20 cellular contexts compared by ENCODE assay signal in the genomic region with DNA sequence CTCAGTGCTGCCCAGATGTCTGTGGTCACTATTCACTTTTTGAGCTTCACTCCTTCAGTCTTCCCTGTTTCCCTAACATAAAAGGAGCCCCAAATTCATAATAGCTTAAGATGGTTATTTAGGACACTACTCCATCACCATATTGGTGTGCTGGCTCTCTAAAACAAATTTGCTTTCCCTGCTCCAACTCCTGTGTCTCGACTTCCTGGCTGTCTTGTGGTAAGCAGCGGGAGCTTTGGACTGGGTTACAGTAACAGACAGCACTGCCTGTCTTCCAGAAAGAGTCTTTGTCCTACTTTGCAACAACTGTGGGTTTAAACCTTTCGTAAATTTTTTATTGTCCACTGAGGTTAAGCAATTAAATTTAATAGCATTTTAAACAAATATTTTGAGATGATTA.
DNase-seq lines count a peak whose midpoint lies in the region; ATAC-seq, FAIRE-seq and TF ChIP-seq lines count a peak whose summit lies in the region.
"Had no signal": no experiment of that assay in that cellular context is flagged by ENCODE, and none has a peak within 500 bp of the region (broad histone marks: within the 10 kb centered on the region; RNA-seq: fewer than 3 reads in every experiment).

No MANE protein-coding gene starts in this region.

- no peak overlapping the region for H2AFZ ChIP-seq in astrocyte (ENCODE audit: low read depth, low read length)
- H2AFZ ChIP-seq in neural progenitor cell (replicated peaks): peak overlapping the region; percentile 73

- H3K9ac ChIP-seq in astrocyte (ENCODE audit: low read length) (no peak overlapping the region), neural progenitor cell (no peak overlapping the region)

- H3K36me3 ChIP-seq in astrocyte (ENCODE audit: insufficient read depth, low read length) (no peaks in the 10 kb centered on the region), neural progenitor cell (no peaks in the 10 kb centered on the region), esophagus squamous epithelium (no peaks in the 10 kb centered on the region)

- H3K9me3 Mint-ChIP-seq in astrocyte (ENCODE audit: unreplicated experiment): peaks cover 2% of the 10 kb centered on the region
- peaks cover 9% of the 10 kb centered on the region for H3K9me3 Mint-ChIP-seq in neural progenitor cell
- H3K9me3 Mint-ChIP-seq in activated T-cell treated with anti-CD3 and anti-CD28 coated beads, Interleukin-2, amount 50 U/mL, for 72 hours: peaks cover 10 to 14% of the 10 kb centered on the region in 2 donors

- H3K36me3 Mint-ChIP-seq in astrocyte (ENCODE audit: low read depth, unreplicated experiment) (no peaks in the 10 kb centered on the region), neural progenitor cell (peaks cover 3% of the 10 kb centered on the region)
- peaks cover 0 to 2% of the 10 kb centered on the region in 2 donors for H3K36me3 Mint-ChIP-seq in activated T-cell treated with anti-CD3 and anti-CD28 coated beads, Interleukin-2, amount 50 U/mL, for 72 hours (ENCODE audit: insufficient read depth in 2 of 2)
- H3K36me3 Mint-ChIP-seq: CD14-positive monocyte had no signal

- H3K4me3 ChIP-seq in astrocyte (ENCODE audit: insufficient read depth, low read depth, low read length) (no peak overlapping the region), neural progenitor cell (no peak overlapping the region), esophagus squamous epithelium (no peak overlapping the region)
- H3K4me3 ChIP-seq: A549, SK-N-MC had no signal

- no peaks in the 10 kb centered on the region for H4K20me1 ChIP-seq in astrocyte (ENCODE audit: insufficient read depth, low read length)
- H4K20me1 ChIP-seq in neural progenitor cell (ENCODE audit: low read depth): no peaks in the 10 kb centered on the region

- TF ChIP-seq CTCF in astrocyte (IDR thresholded peaks at IDR 0.05; ENCODE audit: insufficient read depth, low read depth, low read length): no peak
- no peak for TF ChIP-seq CTCF in neural progenitor cell (IDR thresholded peaks at IDR 0.05)
- TF ChIP-seq CTCF in esophagus squamous epithelium (IDR thresholded peaks at IDR 0.05): no peak

- in situ Hi-C loops in G401 (cut with HindIII; ENCODE audit: low sequenced_read_pairs): no loop called here

- H3K4me3 Mint-ChIP-seq in astrocyte (ENCODE audit: unreplicated experiment) (no peak overlapping the region), neural progenitor cell (no peak overlapping the region)
- no peak overlapping the region for H3K4me3 Mint-ChIP-seq in activated T-cell treated with anti-CD3 and anti-CD28 coated beads, Interleukin-2, amount 50 U/mL, for 72 hours
- H3K4me3 Mint-ChIP-seq: CD14-positive monocyte had no signal

- H3K4me1 Mint-ChIP-seq in astrocyte (ENCODE audit: low read depth, unreplicated experiment) (no peaks in the 10 kb centered on the region), neural progenitor cell (peaks cover 4% of the 10 kb centered on the region)
- H3K4me1 Mint-ChIP-seq in activated T-cell treated with anti-CD3 and anti-CD28 coated beads, Interleukin-2, amount 50 U/mL, for 72 hours (ENCODE audit: low read depth): no peaks in the 10 kb centered on the region
- H3K4me1 Mint-ChIP-seq: CD14-positive monocyte had no signal

- H3K27ac Mint-ChIP-seq in astrocyte (ENCODE audit: unreplicated experiment) (peak overlapping the region; percentile 12), neural progenitor cell (peak overlapping the region; percentile 41)
- no peak overlapping the region for H3K27ac Mint-ChIP-seq in activated T-cell treated with anti-CD3 and anti-CD28 coated beads, Interleukin-2, amount 50 U/mL, for 72 hours
- H3K27ac Mint-ChIP-seq: CD14-positive monocyte had no signal

- 30 to 50% methylated on average over 3 of the region's 3 CpGs for WGBS in esophagus squamous epithelium, 2 donors

- no peak for TF ChIP-seq POLR2A in esophagus squamous epithelium (IDR thresholded peaks at IDR 0.05)

- FAIRE-seq in astrocyte (lab: Jason Lieb, UNC): no peak
- FAIRE-seq: A549, G401.6, GM12891 had no signal

- H3K79me2 ChIP-seq in astrocyte (ENCODE audit: insufficient read depth, low read length): no peaks in the 10 kb centered on the region
- H3K79me2 ChIP-seq in neural progenitor cell (ENCODE audit: low read depth): no peaks in the 10 kb centered on the region

- H3K4me2 ChIP-seq in astrocyte (ENCODE audit: low read length) (no peak overlapping the region), neural progenitor cell (no peak overlapping the region)
- H3K4me2 ChIP-seq: A549 had no signal

- ATAC-seq in activated T-cell treated with anti-CD3 and anti-CD28 coated beads, Interleukin-2, amount 50 U/mL, for 72 hours (replicated peaks in 1 of 2): no peak
- ATAC-seq: A549 had no signal

- H3K27ac ChIP-seq in astrocyte (ENCODE audit: low read depth, low read length): no peak overlapping the region
- no peak overlapping the region for H3K27ac ChIP-seq in neural progenitor cell
- no peak overlapping the region for H3K27ac ChIP-seq in esophagus squamous epithelium
- H3K27ac ChIP-seq: A549, SK-N-MC had no signal

- DNase-seq in G401 (ENCODE audit: low spot score) (peak; percentile 98), NCI-H446 (lab: John Stamatoyannopoulos, UW) (peak; percentile 38 to 60), astrocyte (ENCODE audit: low read depth) (no peak), neural progenitor cell (ENCODE audit: low spot score) (no peak), HUDEP-2 (lab: John Stamatoyannopoulos, UW; ENCODE audit: unreplicated experiment in 76 of 76) (no peak), dedifferentiated amniotic fluid mesenchymal stem cell (ENCODE audit: extremely low spot score) (no peak), esophagus squamous epithelium (lab: John Stamatoyannopoulos, UW) (no peak)
- DNase-seq in activated T-cell treated with anti-CD3 and anti-CD28 coated beads, Interleukin-2, amount 50 U/mL, for 72 hours: no peak
- DNase-seq: COR-L47, DMS79, H7, IMR-90, MV-4-11, NCI-H1436 treated with DMSO at 0.1 percent for 48 hours, NCI-H526 had no signal

- intact Hi-C loops in esophagus squamous epithelium (cut with DNase I): no loop called here

- H3K9me3 ChIP-seq in astrocyte (ENCODE audit: insufficient read depth, low read depth, low read length): no peaks in the 10 kb centered on the region
- no peaks in the 10 kb centered on the region for H3K9me3 ChIP-seq in neural progenitor cell (ENCODE audit: low read depth)
- peaks cover 0 to 8% (median 0%) of the 10 kb centered on the region in 3 donors for H3K9me3 ChIP-seq in esophagus squamous epithelium
- H3K9me3 ChIP-seq: A549 had no signal

- no peaks in the 10 kb centered on the region for H3F3A ChIP-seq in neural progenitor cell (ENCODE audit: low read depth)

- H3K27me3 ChIP-seq in astrocyte (ENCODE audit: insufficient read depth, low read length): no peaks in the 10 kb centered on the region
- H3K27me3 ChIP-seq in neural progenitor cell: no peaks in the 10 kb centered on the region
- no peaks in the 10 kb centered on the region for H3K27me3 ChIP-seq in esophagus squamous epithelium

- no peaks in the 10 kb centered on the region for H3K27me3 Mint-ChIP-seq in astrocyte (ENCODE audit: low read depth, unreplicated experiment)
- H3K27me3 Mint-ChIP-seq in neural progenitor cell (ENCODE audit: insufficient read depth, low read depth): no peaks in the 10 kb centered on the region
- H3K27me3 Mint-ChIP-seq in activated T-cell treated with anti-CD3 and anti-CD28 coated beads, Interleukin-2, amount 50 U/mL, for 72 hours (ENCODE audit: low read depth): no peaks in the 10 kb centered on the region

- no peaks in the 10 kb centered on the region for H3K4me1 ChIP-seq in astrocyte (ENCODE audit: insufficient read depth, low read length)
- H3K4me1 ChIP-seq in neural progenitor cell: peaks cover 6% of the 10 kb centered on the region
- H3K4me1 ChIP-seq in esophagus squamous epithelium: no peaks in the 10 kb centered on the region
- H3K4me1 ChIP-seq: A549 had no signal

Comparison
In these comparisons a context has a peak if more than half of its experiments do, and no peak if none do; other contexts are left out.
1. DNase-seq: peak in G401 (single experiment) and NCI-H446 (2 of 2); none in astrocyte (single experiment), neural progenitor cell (single experiment), HUDEP-2 (0 of 76), dedifferentiated amniotic fluid mesenchymal stem cell (single experiment), activated T-cell treated with anti-CD3 and anti-CD28 coated beads, Interleukin-2, amount 50 U/mL, for 72 hours (0 of 2) and esophagus squamous epithelium (single experiment).